ENCODE assay signal across 19 cellular contexts in the genomic region with DNA sequence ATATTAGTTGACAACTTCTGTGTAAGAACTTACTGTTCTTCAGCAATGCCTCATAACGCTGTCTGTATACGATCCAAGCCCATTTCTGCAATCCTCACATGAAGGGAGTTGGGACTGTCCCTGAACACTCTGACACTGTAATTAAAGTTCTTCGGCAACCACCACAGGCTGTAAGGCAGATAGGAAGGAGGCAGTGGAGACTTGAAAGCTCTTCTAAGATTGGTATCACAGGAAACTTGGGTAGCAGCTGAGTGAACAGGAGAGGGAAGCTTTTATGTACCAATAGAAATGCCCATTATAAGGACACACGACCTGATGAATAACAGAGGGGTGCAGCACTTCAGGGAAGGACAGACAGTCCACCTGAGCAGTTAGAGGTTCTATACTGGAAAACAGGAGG. TPM values are rescaled to one million over a fixed set of nuclear protein-coding genes. Genes with fewer than 3 reads are reported as not detected.
A peak's percentile ranks its signal among the peaks of the same experiment; 100 is the strongest.
DNase-seq lines count a peak whose midpoint lies in the region; ATAC-seq and TF ChIP-seq lines count a peak whose summit lies in the region.
"Had no signal": no experiment of that assay in that cellular context is flagged by ENCODE, and none has a peak within 500 bp of the region (broad histone marks: within the 10 kb centered on the region; RNA-seq: fewer than 3 reads in every experiment).

No MANE protein-coding gene starts in this region.

- H3K9me3 Mint-ChIP-seq in activated CD4-positive, alpha-beta T cell treated with anti-CD3 and anti-CD28 coated beads for 36 hours (ENCODE audit: low read depth) = no peaks in the 10 kb centered on the region
- H3K9me3 Mint-ChIP-seq in activated T-helper 1 cell treated with anti-CD3 and anti-CD28 coated beads, Interleukin-12 subunit alpha, Interleukin-12 subunit beta, Interleukin-2, Interleukin-4 antibody, amounts not matched to agents 30 ng/mL and 10 ng/mL and 1 ng/mL, durations not matched to agents 14 hours and 24 hours and 36 hours = no peaks in the 10 kb centered on the region
- H3K9me3 Mint-ChIP-seq: activated T-helper 17 cell treated with anti-CD3 and anti-CD28 coated beads, Interleukin-2, amount 50 U/mL, for 72 hours; brain; HFFc6 had no signal

- H3K36me3 ChIP-seq in spleen = no peaks in the 10 kb centered on the region
- H3K36me3 ChIP-seq: esophagus squamous epithelium had no signal

- no peak for TF ChIP-seq POLR2A in spleen (IDR thresholded peaks at IDR 0.05)

- peak overlapping the region in 1 of 8 donors; percentile 53 for H3K4me3 ChIP-seq in spleen
- H3K4me3 ChIP-seq: esophagus squamous epithelium had no signal

- intact Hi-C loops in activated CD4-positive, alpha-beta T cell treated with anti-CD3 and anti-CD28 coated beads for 36 hours (cut with DNase I, micrococcal nuclease) = no loop called here
- intact Hi-C loops in activated T-helper 1 cell treated with anti-CD3 and anti-CD28 coated beads, Interleukin-12 subunit alpha, Interleukin-12 subunit beta, Interleukin-2, Interleukin-4 antibody, amounts not matched to agents 30 ng/mL and 10 ng/mL and 1 ng/mL, durations not matched to agents 14 hours and 24 hours and 36 hours (cut with micrococcal nuclease) = loop anchor here (1.0 kb wide), 1 partner anchor 9 kb away; no protein-coding TSS in a partner anchor
- intact Hi-C loops in spleen (cut with DNase I; ENCODE audit: low total_unique reads) = no loop called here

- peak; percentile 61 for ATAC-seq in activated CD4-positive, alpha-beta T cell treated with anti-CD3 and anti-CD28 coated beads for 36 hours
- ATAC-seq in HG02610 (IDR thresholded peaks at IDR 0.05; ENCODE audit: unreplicated experiment) = peak; percentile 32
- ATAC-seq: activated T-helper 17 cell treated with anti-CD3 and anti-CD28 coated beads, Interleukin-2, amount 50 U/mL, for 72 hours had no signal

- H3K27ac ChIP-seq in spleen = peak overlapping the region in 5 of 8 donors; percentile 23 to 89 (median 83)
- H3K27ac ChIP-seq: esophagus squamous epithelium had no signal

- CTCF ChIA-PET in activated CD4-positive, alpha-beta T cell treated with anti-CD3 and anti-CD28 coated beads for 36 hours (lab: Charles Lee) = interaction anchor here (1.3 to 3.9 kb wide), 4 partner anchors 9 to 135 kb away, joined by 4 to 14 read pairs (median 10); partner anchors contain the start of gene GAB2

- H3K4me3 Mint-ChIP-seq in activated CD4-positive, alpha-beta T cell treated with anti-CD3 and anti-CD28 coated beads for 36 hours = no peak overlapping the region
- H3K4me3 Mint-ChIP-seq in activated T-helper 1 cell treated with anti-CD3 and anti-CD28 coated beads, Interleukin-12 subunit alpha, Interleukin-12 subunit beta, Interleukin-2, Interleukin-4 antibody, amounts not matched to agents 30 ng/mL and 10 ng/mL and 1 ng/mL, durations not matched to agents 14 hours and 24 hours and 36 hours = no peak overlapping the region
- H3K4me3 Mint-ChIP-seq: activated T-helper 17 cell treated with anti-CD3 and anti-CD28 coated beads, Interleukin-2, amount 50 U/mL, for 72 hours; brain; HFFc6 had no signal

- no peaks in the 10 kb centered on the region for H3K9me3 ChIP-seq in spleen
- H3K9me3 ChIP-seq: esophagus squamous epithelium had no signal

- peaks cover 11 to 69% (median 40%) of the 10 kb centered on the region in 6 donors for H3K4me1 ChIP-seq in spleen

- 22 to 38% (median 34%) methylated on average over 4 of the region's 4 CpGs for WGBS in spleen, 5 donors

- no peaks in the 10 kb centered on the region for H3K27me3 ChIP-seq in spleen (replicated peaks in 1 of 7)
- H3K27me3 ChIP-seq: esophagus squamous epithelium had no signal

- no peak overlapping the region for H3K27ac Mint-ChIP-seq in activated CD4-positive, alpha-beta T cell treated with anti-CD3 and anti-CD28 coated beads for 36 hours
- H3K27ac Mint-ChIP-seq in activated T-helper 1 cell treated with anti-CD3 and anti-CD28 coated beads, Interleukin-12 subunit alpha, Interleukin-12 subunit beta, Interleukin-2, Interleukin-4 antibody, amounts not matched to agents 30 ng/mL and 10 ng/mL and 1 ng/mL, durations not matched to agents 14 hours and 24 hours and 36 hours = peak overlapping the region; percentile 24
- H3K27ac Mint-ChIP-seq: activated T-helper 17 cell treated with anti-CD3 and anti-CD28 coated beads, Interleukin-2, amount 50 U/mL, for 72 hours; HFFc6 had no signal

- peaks cover 29% of the 10 kb centered on the region for H3K4me1 Mint-ChIP-seq in activated CD4-positive, alpha-beta T cell treated with anti-CD3 and anti-CD28 coated beads for 36 hours
- peaks cover 55% of the 10 kb centered on the region for H3K4me1 Mint-ChIP-seq in activated T-helper 1 cell treated with anti-CD3 and anti-CD28 coated beads, Interleukin-12 subunit alpha, Interleukin-12 subunit beta, Interleukin-2, Interleukin-4 antibody, amounts not matched to agents 30 ng/mL and 10 ng/mL and 1 ng/mL, durations not matched to agents 14 hours and 24 hours and 36 hours (ENCODE audit: low read depth)

- POLR2A ChIA-PET in activated CD4-positive, alpha-beta T cell treated with anti-CD3 and anti-CD28 coated beads for 36 hours (lab: Charles Lee) = no interaction called here

- no peak for TF ChIP-seq CTCF in spleen (IDR thresholded peaks at IDR 0.05 in 8 of 11, conservative IDR thresholded peaks at IDR 0.05 in 3 of 11)

- H3K36me3 Mint-ChIP-seq in activated CD4-positive, alpha-beta T cell treated with anti-CD3 and anti-CD28 coated beads for 36 hours (ENCODE audit: low read depth) = peaks cover 6% of the 10 kb centered on the region
- H3K36me3 Mint-ChIP-seq in activated T-helper 1 cell treated with anti-CD3 and anti-CD28 coated beads, Interleukin-12 subunit alpha, Interleukin-12 subunit beta, Interleukin-2, Interleukin-4 antibody, amounts not matched to agents 30 ng/mL and 10 ng/mL and 1 ng/mL, durations not matched to agents 14 hours and 24 hours and 36 hours (ENCODE audit: low read depth) = peaks cover 17% of the 10 kb centered on the region
- H3K36me3 Mint-ChIP-seq: brain had no signal

- no peak for DNase-seq in activated CD4-positive, alpha-beta T cell treated with anti-CD3 and anti-CD28 coated beads for 36 hours
- DNase-seq in activated CD4-positive, alpha-beta T cell treated with anti-CD3 and anti-CD28 coated beads for 48 hours = no peak
- DNase-seq in activated T-helper 1 cell treated with anti-CD3 and anti-CD28 coated beads, Interleukin-12 subunit alpha, Interleukin-12 subunit beta, Interleukin-2, Interleukin-4 antibody, amounts not matched to agents 30 ng/mL and 10 ng/mL and 1 ng/mL, durations not matched to agents 14 hours and 24 hours and 36 hours (ENCODE audit: low spot score) = no peak
- DNase-seq in spleen (no peak), NCI-H510A treated with DMSO at 0.1 percent for 48 hours (lab: John Stamatoyannopoulos, UW) (no peak), NCI-H446 treated with DMSO at 0.1 percent for 48 hours (lab: John Stamatoyannopoulos, UW) (no peak)
- DNase-seq in stimulated activated CD4-positive, alpha-beta T cell treated with anti-CD3 and anti-CD28 coated beads, Interleukin-12 subunit alpha, Interleukin-12 subunit beta, amount 100 ng/mL, for 4 hours = no peak
- DNase-seq: 8988T; activated CD4-positive, alpha-beta T cell treated with anti-CD3 and anti-CD28 coated beads for 1 hour; dermis blood vessel endothelial cell; esophagus squamous epithelium; head of caudate nucleus; HFFc6; kidney; NCI-H187 treated with DMSO at 0.1 percent for 48 hours; NCI-H69 had no signal

- no peaks in the 10 kb centered on the region for H3K27me3 Mint-ChIP-seq in activated CD4-positive, alpha-beta T cell treated with anti-CD3 and anti-CD28 coated beads for 36 hours
- no peaks in the 10 kb centered on the region for H3K27me3 Mint-ChIP-seq in activated T-helper 1 cell treated with anti-CD3 and anti-CD28 coated beads, Interleukin-12 subunit alpha, Interleukin-12 subunit beta, Interleukin-2, Interleukin-4 antibody, amounts not matched to agents 30 ng/mL and 10 ng/mL and 1 ng/mL, durations not matched to agents 14 hours and 24 hours and 36 hours (ENCODE audit: insufficient read depth)
- H3K27me3 Mint-ChIP-seq: activated T-helper 17 cell treated with anti-CD3 and anti-CD28 coated beads, Interleukin-2, amount 50 U/mL, for 72 hours; brain had no signal

RNA-seq across cellular contexts. Expression of gene GAB2, which starts 12.0 kb away (rescaled TPM):
- 1 to 10 TPM; 4.3 to 4.8 TPM for total RNA-seq in activated CD4-positive, alpha-beta T cell treated with anti-CD3 and anti-CD28 coated beads for 36 hours
- 15.9 and 16.0 TPM in 2 replicates for total RNA-seq in activated T-helper 1 cell treated with anti-CD3 and anti-CD28 coated beads, Interleukin-12 subunit alpha, Interleukin-12 subunit beta, Interleukin-2, Interleukin-4 antibody, amounts not matched to agents 30 ng/mL and 10 ng/mL and 1 ng/mL, durations not matched to agents 14 hours and 24 hours and 36 hours
- total RNA-seq in spleen = 10 to 100 TPM; 43.9 to 57.7 (median 50.0) TPM
- polyA plus RNA-seq in spleen = 1 to 10 TPM; 2.3 to 6.8 (median 2.5) TPM
